ENCODE assay signal across 4 cellular contexts in genomic region chr2:164091673-164092072, GRCh38.
"Had no signal": no experiment of that assay in that cellular context is flagged by ENCODE, and none has a peak within 500 bp of the region (broad histone marks: within the 10 kb centered on the region; RNA-seq: fewer than 3 reads in every experiment).

No MANE protein-coding gene starts in this region.

- H3K4me3 ChIP-seq: GM23338 had no signal

- H2AFZ ChIP-seq: GM23338 had no signal

- H3K4me2 ChIP-seq: GM23338 had no signal

- DNase-seq: H9, HCEC 1CT, IMR-90 had no signal

- ATAC-seq: GM23338 had no signal
